1 cellular context compared by ENCODE assay signal in the genomic region with DNA sequence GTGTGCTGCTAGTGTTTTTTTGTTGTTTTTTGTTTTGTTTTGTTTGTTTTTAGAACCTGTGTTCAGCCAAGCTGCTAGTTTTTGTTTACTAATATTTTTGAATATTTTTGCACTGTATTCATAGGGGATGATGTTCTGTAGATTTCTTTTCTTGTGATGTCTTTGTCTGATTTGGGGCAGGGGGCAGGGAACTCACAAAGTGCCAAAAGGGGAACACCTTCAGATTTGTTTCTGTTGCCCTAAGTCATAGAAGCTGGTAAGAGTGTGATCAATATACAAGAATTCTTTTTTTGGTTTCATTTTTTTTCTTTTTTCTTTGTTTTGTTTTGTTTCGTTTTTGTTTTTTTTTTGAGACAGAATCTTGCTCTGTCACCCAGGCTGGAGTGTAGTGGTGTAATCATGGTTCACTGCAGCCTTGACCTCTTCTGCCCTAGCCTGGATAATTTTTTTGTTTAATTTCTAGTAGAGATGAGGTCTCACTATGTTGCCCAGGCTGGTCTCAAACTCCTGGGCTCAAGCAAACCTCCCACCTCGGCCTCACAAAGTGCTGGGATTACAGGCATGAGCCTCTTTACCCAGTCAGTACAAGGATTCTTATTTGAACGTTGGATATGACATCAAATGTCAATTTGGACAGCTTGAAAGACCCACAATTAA.
TF ChIP-seq lines count a peak whose summit lies in the region.

No MANE protein-coding gene starts in this region.

TF ChIP-seq in HepG2, 621 proteins besides CTCF, POLR2A, EP300 and RAD21 (continued from another document and continues in another):
- TF ChIP-seq NR2F1 (CRISPR knock-in tag; IDR thresholded peaks at IDR 0.05) = peak; percentile 62 to 75; a peak in 3 of 4 replicates
- TF ChIP-seq, protein P1, sequence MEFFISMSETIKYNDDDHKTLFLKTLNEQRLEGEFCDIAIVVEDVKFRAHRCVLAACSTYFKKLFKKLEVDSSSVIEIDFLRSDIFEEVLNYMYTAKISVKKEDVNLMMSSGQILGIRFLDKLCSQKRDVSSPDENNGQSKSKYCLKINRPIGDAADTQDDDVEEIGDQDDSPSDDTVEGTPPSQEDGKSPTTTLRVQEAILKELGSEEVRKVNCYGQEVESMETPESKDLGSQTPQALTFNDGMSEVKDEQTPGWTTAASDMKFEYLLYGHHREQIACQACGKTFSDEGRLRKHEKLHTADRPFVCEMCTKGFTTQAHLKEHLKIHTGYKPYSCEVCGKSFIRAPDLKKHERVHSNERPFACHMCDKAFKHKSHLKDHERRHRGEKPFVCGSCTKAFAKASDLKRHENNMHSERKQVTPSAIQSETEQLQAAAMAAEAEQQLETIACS (CRISPR knock-in tag; IDR thresholded peaks at IDR 0.05) = no peak
- no peak for TF ChIP-seq ZZZ3 (CRISPR knock-in tag; IDR thresholded peaks at IDR 0.05; ENCODE audit: borderline replicate concordance)
- no peak for TF ChIP-seq HDAC6 (IDR thresholded peaks at IDR 0.05; ENCODE audit: low read depth, low read length)
- 0 out of 2 replicates have a peak, but pooled peaks have one; percentile 64 for TF ChIP-seq ZMYM3 (CRISPR knock-in tag; IDR thresholded peaks at IDR 0.05)
- no peak for TF ChIP-seq NKX3-1 (CRISPR knock-in tag; IDR thresholded peaks at IDR 0.05)
- TF ChIP-seq TEAD2 (CRISPR knock-in tag; IDR thresholded peaks at IDR 0.05) = no peak
- TF ChIP-seq KDM3A (CRISPR knock-in tag; IDR thresholded peaks at IDR 0.05; ENCODE audit: low read depth) = no peak
- TF ChIP-seq POGZ (CRISPR knock-in tag; IDR thresholded peaks at IDR 0.05) = 0 out of 2 replicates have a peak, but pooled peaks have one; percentile 16
- no peak for TF ChIP-seq HOXA7 (CRISPR knock-in tag; IDR thresholded peaks at IDR 0.05)
- TF ChIP-seq RFX5 (IDR thresholded peaks at IDR 0.05; ENCODE audit: low read depth, low read length) = no peak
- TF ChIP-seq, protein P2, sequence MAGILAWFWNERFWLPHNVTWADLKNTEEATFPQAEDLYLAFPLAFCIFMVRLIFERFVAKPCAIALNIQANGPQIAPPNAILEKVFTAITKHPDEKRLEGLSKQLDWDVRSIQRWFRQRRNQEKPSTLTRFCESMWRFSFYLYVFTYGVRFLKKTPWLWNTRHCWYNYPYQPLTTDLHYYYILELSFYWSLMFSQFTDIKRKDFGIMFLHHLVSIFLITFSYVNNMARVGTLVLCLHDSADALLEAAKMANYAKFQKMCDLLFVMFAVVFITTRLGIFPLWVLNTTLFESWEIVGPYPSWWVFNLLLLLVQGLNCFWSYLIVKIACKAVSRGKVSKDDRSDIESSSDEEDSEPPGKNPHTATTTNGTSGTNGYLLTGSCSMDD (CRISPR knock-in tag; IDR thresholded peaks at IDR 0.05) = no peak
- no peak for TF ChIP-seq PTBP1 (IDR thresholded peaks at IDR 0.05; ENCODE audit: low read depth, low read length, poor library complexity, severe bottlenecking)
- TF ChIP-seq, protein P3, sequence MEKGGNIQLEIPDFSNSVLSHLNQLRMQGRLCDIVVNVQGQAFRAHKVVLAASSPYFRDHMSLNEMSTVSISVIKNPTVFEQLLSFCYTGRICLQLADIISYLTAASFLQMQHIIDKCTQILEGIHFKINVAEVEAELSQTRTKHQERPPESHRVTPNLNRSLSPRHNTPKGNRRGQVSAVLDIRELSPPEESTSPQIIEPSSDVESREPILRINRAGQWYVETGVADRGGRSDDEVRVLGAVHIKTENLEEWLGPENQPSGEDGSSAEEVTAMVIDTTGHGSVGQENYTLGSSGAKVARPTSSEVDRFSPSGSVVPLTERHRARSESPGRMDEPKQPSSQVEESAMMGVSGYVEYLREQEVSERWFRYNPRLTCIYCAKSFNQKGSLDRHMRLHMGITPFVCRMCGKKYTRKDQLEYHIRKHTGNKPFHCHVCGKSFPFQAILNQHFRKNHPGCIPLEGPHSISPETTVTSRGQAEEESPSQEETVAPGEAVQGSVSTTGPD (CRISPR knock-in tag; IDR thresholded peaks at IDR 0.05) = no peak
- TF ChIP-seq ZNF644 (CRISPR knock-in tag; IDR thresholded peaks at IDR 0.05; ENCODE audit: low read depth) = no peak
- TF ChIP-seq AGO2 (optimal IDR thresholded peaks at IDR 0.05; ENCODE audit: low read depth, low read length) = no peak
- TF ChIP-seq, protein P4, sequence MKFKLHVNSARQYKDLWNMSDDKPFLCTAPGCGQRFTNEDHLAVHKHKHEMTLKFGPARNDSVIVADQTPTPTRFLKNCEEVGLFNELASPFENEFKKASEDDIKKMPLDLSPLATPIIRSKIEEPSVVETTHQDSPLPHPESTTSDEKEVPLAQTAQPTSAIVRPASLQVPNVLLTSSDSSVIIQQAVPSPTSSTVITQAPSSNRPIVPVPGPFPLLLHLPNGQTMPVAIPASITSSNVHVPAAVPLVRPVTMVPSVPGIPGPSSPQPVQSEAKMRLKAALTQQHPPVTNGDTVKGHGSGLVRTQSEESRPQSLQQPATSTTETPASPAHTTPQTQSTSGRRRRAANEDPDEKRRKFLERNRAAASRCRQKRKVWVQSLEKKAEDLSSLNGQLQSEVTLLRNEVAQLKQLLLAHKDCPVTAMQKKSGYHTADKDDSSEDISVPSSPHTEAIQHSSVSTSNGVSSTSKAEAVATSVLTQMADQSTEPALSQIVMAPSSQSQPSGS (CRISPR knock-in tag; IDR thresholded peaks at IDR 0.05) = no peak
- TF ChIP-seq ZFP37 (CRISPR knock-in tag; IDR thresholded peaks at IDR 0.05; ENCODE audit: borderline replicate concordance) = no peak
- TF ChIP-seq, protein P5, sequence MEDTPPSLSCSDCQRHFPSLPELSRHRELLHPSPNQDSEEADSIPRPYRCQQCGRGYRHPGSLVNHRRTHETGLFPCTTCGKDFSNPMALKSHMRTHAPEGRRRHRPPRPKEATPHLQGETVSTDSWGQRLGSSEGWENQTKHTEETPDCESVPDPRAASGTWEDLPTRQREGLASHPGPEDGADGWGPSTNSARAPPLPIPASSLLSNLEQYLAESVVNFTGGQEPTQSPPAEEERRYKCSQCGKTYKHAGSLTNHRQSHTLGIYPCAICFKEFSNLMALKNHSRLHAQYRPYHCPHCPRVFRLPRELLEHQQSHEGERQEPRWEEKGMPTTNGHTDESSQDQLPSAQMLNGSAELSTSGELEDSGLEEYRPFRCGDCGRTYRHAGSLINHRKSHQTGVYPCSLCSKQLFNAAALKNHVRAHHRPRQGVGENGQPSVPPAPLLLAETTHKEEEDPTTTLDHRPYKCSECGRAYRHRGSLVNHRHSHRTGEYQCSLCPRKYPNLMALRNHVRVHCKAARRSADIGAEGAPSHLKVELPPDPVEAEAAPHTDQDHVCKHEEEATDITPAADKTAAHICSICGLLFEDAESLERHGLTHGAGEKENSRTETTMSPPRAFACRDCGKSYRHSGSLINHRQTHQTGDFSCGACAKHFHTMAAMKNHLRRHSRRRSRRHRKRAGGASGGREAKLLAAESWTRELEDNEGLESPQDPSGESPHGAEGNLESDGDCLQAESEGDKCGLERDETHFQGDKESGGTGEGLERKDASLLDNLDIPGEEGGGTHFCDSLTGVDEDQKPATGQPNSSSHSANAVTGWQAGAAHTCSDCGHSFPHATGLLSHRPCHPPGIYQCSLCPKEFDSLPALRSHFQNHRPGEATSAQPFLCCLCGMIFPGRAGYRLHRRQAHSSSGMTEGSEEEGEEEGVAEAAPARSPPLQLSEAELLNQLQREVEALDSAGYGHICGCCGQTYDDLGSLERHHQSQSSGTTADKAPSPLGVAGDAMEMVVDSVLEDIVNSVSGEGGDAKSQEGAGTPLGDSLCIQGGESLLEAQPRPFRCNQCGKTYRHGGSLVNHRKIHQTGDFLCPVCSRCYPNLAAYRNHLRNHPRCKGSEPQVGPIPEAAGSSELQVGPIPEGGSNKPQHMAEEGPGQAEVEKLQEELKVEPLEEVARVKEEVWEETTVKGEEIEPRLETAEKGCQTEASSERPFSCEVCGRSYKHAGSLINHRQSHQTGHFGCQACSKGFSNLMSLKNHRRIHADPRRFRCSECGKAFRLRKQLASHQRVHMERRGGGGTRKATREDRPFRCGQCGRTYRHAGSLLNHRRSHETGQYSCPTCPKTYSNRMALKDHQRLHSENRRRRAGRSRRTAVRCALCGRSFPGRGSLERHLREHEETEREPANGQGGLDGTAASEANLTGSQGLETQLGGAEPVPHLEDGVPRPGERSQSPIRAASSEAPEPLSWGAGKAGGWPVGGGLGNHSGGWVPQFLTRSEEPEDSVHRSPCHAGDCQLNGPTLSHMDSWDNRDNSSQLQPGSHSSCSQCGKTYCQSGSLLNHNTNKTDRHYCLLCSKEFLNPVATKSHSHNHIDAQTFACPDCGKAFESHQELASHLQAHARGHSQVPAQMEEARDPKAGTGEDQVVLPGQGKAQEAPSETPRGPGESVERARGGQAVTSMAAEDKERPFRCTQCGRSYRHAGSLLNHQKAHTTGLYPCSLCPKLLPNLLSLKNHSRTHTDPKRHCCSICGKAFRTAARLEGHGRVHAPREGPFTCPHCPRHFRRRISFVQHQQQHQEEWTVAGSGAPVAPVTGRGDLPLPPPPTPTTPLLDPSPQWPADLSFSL (CRISPR knock-in tag; IDR thresholded peaks at IDR 0.05) = 0 out of 2 replicates have a peak, but pooled peaks have one; percentile 49
- TF ChIP-seq, protein P6, sequence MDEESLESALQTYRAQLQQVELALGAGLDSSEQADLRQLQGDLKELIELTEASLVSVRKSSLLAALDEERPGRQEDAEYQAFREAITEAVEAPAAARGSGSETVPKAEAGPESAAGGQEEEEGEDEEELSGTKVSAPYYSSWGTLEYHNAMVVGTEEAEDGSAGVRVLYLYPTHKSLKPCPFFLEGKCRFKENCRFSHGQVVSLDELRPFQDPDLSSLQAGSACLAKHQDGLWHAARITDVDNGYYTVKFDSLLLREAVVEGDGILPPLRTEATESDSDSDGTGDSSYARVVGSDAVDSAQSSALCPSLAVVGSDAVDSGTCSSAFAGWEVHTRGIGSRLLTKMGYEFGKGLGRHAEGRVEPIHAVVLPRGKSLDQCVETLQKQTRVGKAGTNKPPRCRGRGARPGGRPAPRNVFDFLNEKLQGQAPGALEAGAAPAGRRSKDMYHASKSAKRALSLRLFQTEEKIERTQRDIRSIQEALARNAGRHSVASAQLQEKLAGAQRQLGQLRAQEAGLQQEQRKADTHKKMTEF (CRISPR knock-in tag; IDR thresholded peaks at IDR 0.05) = no peak
- no peak for TF ChIP-seq ZIK1 (CRISPR knock-in tag; IDR thresholded peaks at IDR 0.05; ENCODE audit: borderline replicate concordance, low read depth)
- no peak for TF ChIP-seq GATA4 (IDR thresholded peaks at IDR 0.05; ENCODE audit: borderline replicate concordance, low read depth)
- no peak for TF ChIP-seq MAFF (IDR thresholded peaks at IDR 0.05; ENCODE audit: low read depth, low read length)
- TF ChIP-seq ZNF33B (CRISPR knock-in tag; IDR thresholded peaks at IDR 0.05) = no peak
- no peak for TF ChIP-seq KAT7 (CRISPR knock-in tag; IDR thresholded peaks at IDR 0.05; ENCODE audit: borderline replicate concordance)
- no peak for TF ChIP-seq SAFB2 (CRISPR knock-in tag; IDR thresholded peaks at IDR 0.05; ENCODE audit: borderline replicate concordance, low read depth)
- peak; percentile 89 for TF ChIP-seq NR2F6 (IDR thresholded peaks at IDR 0.05)
- TF ChIP-seq NR2F6 (CRISPR knock-in tag; IDR thresholded peaks at IDR 0.05) = peak; percentile 86
- TF ChIP-seq, protein P7, sequence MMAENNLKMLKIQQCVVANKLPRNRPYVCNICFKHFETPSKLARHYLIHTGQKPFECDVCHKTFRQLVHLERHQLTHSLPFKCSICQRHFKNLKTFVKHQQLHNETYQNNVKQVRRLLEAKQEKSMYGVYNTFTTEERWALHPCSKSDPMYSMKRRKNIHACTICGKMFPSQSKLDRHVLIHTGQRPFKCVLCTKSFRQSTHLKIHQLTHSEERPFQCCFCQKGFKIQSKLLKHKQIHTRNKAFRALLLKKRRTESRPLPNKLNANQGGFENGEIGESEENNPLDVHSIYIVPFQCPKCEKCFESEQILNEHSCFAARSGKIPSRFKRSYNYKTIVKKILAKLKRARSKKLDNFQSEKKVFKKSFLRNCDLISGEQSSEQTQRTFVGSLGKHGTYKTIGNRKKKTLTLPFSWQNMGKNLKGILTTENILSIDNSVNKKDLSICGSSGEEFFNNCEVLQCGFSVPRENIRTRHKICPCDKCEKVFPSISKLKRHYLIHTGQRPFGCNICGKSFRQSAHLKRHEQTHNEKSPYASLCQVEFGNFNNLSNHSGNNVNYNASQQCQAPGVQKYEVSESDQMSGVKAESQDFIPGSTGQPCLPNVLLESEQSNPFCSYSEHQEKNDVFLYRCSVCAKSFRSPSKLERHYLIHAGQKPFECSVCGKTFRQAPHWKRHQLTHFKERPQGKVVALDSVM (CRISPR knock-in tag; IDR thresholded peaks at IDR 0.05) = peak; percentile 44; the same call in 1 of the 2 replicates
- no peak; the same call in 1 of the 2 replicates for TF ChIP-seq TARDBP (CRISPR knock-in tag; IDR thresholded peaks at IDR 0.05)
- TF ChIP-seq TEAD3 (CRISPR knock-in tag; optimal IDR thresholded peaks at IDR 0.05; ENCODE audit: borderline replicate concordance) = no peak
- TF ChIP-seq EZH2 (conservative IDR thresholded peaks at IDR 0.05; ENCODE audit: low read depth, low read length) = no peak
- TF ChIP-seq, protein P8, sequence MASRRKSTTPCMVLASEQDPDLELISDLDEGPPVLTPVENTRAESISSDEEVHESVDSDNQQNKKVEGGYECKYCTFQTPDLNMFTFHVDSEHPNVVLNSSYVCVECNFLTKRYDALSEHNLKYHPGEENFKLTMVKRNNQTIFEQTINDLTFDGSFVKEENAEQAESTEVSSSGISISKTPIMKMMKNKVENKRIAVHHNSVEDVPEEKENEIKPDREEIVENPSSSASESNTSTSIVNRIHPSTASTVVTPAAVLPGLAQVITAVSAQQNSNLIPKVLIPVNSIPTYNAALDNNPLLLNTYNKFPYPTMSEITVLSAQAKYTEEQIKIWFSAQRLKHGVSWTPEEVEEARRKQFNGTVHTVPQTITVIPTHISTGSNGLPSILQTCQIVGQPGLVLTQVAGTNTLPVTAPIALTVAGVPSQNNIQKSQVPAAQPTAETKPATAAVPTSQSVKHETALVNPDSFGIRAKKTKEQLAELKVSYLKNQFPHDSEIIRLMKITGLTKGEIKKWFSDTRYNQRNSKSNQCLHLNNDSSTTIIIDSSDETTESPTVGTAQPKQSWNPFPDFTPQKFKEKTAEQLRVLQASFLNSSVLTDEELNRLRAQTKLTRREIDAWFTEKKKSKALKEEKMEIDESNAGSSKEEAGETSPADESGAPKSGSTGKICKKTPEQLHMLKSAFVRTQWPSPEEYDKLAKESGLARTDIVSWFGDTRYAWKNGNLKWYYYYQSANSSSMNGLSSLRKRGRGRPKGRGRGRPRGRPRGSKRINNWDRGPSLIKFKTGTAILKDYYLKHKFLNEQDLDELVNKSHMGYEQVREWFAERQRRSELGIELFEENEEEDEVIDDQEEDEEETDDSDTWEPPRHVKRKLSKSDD (CRISPR knock-in tag; IDR thresholded peaks at IDR 0.05; ENCODE audit: low read depth) = no peak
- TF ChIP-seq, protein P9, sequence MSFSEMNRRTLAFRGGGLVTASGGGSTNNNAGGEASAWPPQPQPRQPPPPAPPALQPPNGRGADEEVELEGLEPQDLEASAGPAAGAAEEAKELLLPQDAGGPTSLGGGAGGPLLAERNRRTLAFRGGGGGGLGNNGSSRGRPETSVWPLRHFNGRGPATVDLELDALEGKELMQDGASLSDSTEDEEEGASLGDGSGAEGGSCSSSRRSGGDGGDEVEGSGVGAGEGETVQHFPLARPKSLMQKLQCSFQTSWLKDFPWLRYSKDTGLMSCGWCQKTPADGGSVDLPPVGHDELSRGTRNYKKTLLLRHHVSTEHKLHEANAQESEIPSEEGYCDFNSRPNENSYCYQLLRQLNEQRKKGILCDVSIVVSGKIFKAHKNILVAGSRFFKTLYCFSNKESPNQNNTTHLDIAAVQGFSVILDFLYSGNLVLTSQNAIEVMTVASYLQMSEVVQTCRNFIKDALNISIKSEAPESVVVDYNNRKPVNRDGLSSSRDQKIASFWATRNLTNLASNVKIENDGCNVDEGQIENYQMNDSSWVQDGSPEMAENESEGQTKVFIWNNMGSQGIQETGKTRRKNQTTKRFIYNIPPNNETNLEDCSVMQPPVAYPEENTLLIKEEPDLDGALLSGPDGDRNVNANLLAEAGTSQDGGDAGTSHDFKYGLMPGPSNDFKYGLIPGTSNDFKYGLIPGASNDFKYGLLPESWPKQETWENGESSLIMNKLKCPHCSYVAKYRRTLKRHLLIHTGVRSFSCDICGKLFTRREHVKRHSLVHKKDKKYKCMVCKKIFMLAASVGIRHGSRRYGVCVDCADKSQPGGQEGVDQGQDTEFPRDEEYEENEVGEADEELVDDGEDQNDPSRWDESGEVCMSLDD (CRISPR knock-in tag; IDR thresholded peaks at IDR 0.05; ENCODE audit: borderline replicate concordance) = no peak
- TF ChIP-seq SP4 (CRISPR knock-in tag; IDR thresholded peaks at IDR 0.05) = no peak
